In genomic region chr19:6199240-6199983, GRCh38 we compare ENCODE assay signal across 8 cellular contexts.
DNase-seq lines count a peak whose midpoint lies in the region; ATAC-seq and TF ChIP-seq lines count a peak whose summit lies in the region.

No MANE protein-coding gene starts in this region.

- H3K4me3 ChIP-seq in Jurkat, Clone E6-1 (ENCODE audit: low read length): peak overlapping the region; percentile 80
- H3K4me3 ChIP-seq in PC-3 (ENCODE audit: low read length) (peak overlapping the region; percentile 96), mucosa of stomach (ENCODE audit: low read length) (peak overlapping the region; percentile 92)

- H4K20me1 ChIP-seq in PC-3 (ENCODE audit: low read length): no peaks in the 10 kb centered on the region; the same call in 1 of the 2 replicates

- H3K4me1 ChIP-seq in PC-3 (ENCODE audit: insufficient read depth, low read length): peaks cover 7% of the 10 kb centered on the region
- peaks cover 7% of the 10 kb centered on the region for H3K4me1 ChIP-seq in mucosa of stomach (ENCODE audit: control insufficient read depth, insufficient read depth, low read length)

- H3K4me3 Mint-ChIP-seq in activated T-cell treated with anti-CD3 and anti-CD28 coated beads, Interleukin-2, amount 50 U/mL, for 4 hours: peak overlapping the region; percentile 92

- H3K4me2 ChIP-seq in PC-3 (ENCODE audit: low read length): peak overlapping the region; percentile 100

- peaks cover 4% of the 10 kb centered on the region for H3K9me3 Mint-ChIP-seq in activated T-cell treated with anti-CD3 and anti-CD28 coated beads, Interleukin-2, amount 50 U/mL, for 4 hours

- DNase-seq in DMS53 (lab: John Stamatoyannopoulos, UW): peak; percentile 97
- DNase-seq in Jurkat, Clone E6-1 (ENCODE audit: low read depth, low spot score): peak; percentile 97
- DNase-seq in PC-3: peak; percentile 99
- peak; percentile 99 for DNase-seq in activated T-cell treated with anti-CD3 and anti-CD28 coated beads, Interleukin-2, amount 50 U/mL, for 4 hours
- DNase-seq in stimulated activated CD8-positive, alpha-beta memory T cell treated with anti-CD3 and anti-CD28 coated beads, Interleukin-4, amount 100 ng/mL, for 48 hours: peak; percentile 98

- TF ChIP-seq CTCF in PC-3 (conservative IDR thresholded peaks at IDR 0.05; ENCODE audit: low read depth, low read length): no peak

- H3K36me3 ChIP-seq in PC-3 (ENCODE audit: low read depth, low read length) (0 out of 2 replicates have a peak, but pooled peaks cover 7% of the 10 kb centered on the region), mucosa of stomach (ENCODE audit: control insufficient read depth, insufficient read depth, low read length) (no peaks in the 10 kb centered on the region)

- intact Hi-C loops in PC-3 (cut with micrococcal nuclease): no loop called here

- H2AFZ ChIP-seq in PC-3 (ENCODE audit: low read length): peak overlapping the region; percentile 100

- BruUV-seq in PC-3 (replicated peaks; lab: Mats Ljungman, UMichigan): no TSS peak

- peaks cover 12% of the 10 kb centered on the region for H3K4me1 Mint-ChIP-seq in activated T-cell treated with anti-CD3 and anti-CD28 coated beads, Interleukin-2, amount 50 U/mL, for 4 hours (ENCODE audit: low read depth)

- peaks cover 34% of the 10 kb centered on the region for H3K79me2 ChIP-seq in PC-3 (ENCODE audit: low read length)

- H3K27ac ChIP-seq in PC-3 (ENCODE audit: low read length): no peak overlapping the region; the same call in 1 of the 2 replicates

- H3F3A ChIP-seq in PC-3 (ENCODE audit: low read length, unreplicated experiment): no peaks in the 10 kb centered on the region

- ATAC-seq in GM21576 (IDR thresholded peaks at IDR 0.05; ENCODE audit: unreplicated experiment) (peak; percentile 65), PC-3 (peak; percentile 90), esophagus mucosa (peak; percentile 98)
- ATAC-seq in activated T-cell treated with anti-CD3 and anti-CD28 coated beads, Interleukin-2, amount 50 U/mL, for 4 hours: peak; percentile 92 to 93

- no peaks in the 10 kb centered on the region for H3K27me3 Mint-ChIP-seq in activated T-cell treated with anti-CD3 and anti-CD28 coated beads, Interleukin-2, amount 50 U/mL, for 4 hours (ENCODE audit: low read depth)

- POLR2A ChIA-PET in PC-3 (lab: Charles Lee; ENCODE audit: unreplicated experiment): interaction anchor here (0.5 to 0.6 kb wide), 5 partner anchors 39 to 481 kb away, joined by 3 to 6 read pairs (median 4); partner anchors contain the start of gene KHSRP

- H3K9me3 ChIP-seq in PC-3 (ENCODE audit: low read length) (no peaks in the 10 kb centered on the region), mucosa of stomach (ENCODE audit: control insufficient read depth, low read length) (no peaks in the 10 kb centered on the region)

- H3K9me2 ChIP-seq in PC-3 (replicated peaks; ENCODE audit: low read length): no peaks in the 10 kb centered on the region

- CTCF ChIA-PET in PC-3 (lab: Charles Lee): interaction anchor here (0.7 to 1.0 kb wide), 2 partner anchors 73 to 395 kb away, joined by 3 to 6 read pairs; no protein-coding TSS in a partner anchor

- peaks cover 7% of the 10 kb centered on the region for H3K36me3 Mint-ChIP-seq in activated T-cell treated with anti-CD3 and anti-CD28 coated beads, Interleukin-2, amount 50 U/mL, for 4 hours (ENCODE audit: insufficient read depth)

- H3K9ac ChIP-seq in PC-3 (ENCODE audit: low read length) (peak overlapping the region; percentile 94), mucosa of stomach (ENCODE audit: low read length) (peak overlapping the region; percentile 73)

- H3K27me3 ChIP-seq in PC-3 (ENCODE audit: low read length): no peaks in the 10 kb centered on the region
- no peaks in the 10 kb centered on the region for H3K27me3 ChIP-seq in mucosa of stomach (ENCODE audit: control insufficient read depth, insufficient read depth, low read length)
